1 cellular context compared by ENCODE assay signal in genomic region chr1:26163684-26164035, GRCh38.
A peak's percentile ranks its signal among the peaks of the same experiment; 100 is the strongest.
TF ChIP-seq lines count a peak whose summit lies in the region.

No MANE protein-coding gene starts in this region.

TF ChIP-seq in HepG2, 621 proteins besides CTCF, POLR2A, EP300 and RAD21:
- TF ChIP-seq ZFP36L1 (CRISPR knock-in tag; IDR thresholded peaks at IDR 0.05) (no peak), ZKSCAN1 (IDR thresholded peaks at IDR 0.05; ENCODE audit: low read length) (peak; percentile 94)
TF ChIP-seq in HepG2: peak in this region for 1.
